In the genomic region with DNA sequence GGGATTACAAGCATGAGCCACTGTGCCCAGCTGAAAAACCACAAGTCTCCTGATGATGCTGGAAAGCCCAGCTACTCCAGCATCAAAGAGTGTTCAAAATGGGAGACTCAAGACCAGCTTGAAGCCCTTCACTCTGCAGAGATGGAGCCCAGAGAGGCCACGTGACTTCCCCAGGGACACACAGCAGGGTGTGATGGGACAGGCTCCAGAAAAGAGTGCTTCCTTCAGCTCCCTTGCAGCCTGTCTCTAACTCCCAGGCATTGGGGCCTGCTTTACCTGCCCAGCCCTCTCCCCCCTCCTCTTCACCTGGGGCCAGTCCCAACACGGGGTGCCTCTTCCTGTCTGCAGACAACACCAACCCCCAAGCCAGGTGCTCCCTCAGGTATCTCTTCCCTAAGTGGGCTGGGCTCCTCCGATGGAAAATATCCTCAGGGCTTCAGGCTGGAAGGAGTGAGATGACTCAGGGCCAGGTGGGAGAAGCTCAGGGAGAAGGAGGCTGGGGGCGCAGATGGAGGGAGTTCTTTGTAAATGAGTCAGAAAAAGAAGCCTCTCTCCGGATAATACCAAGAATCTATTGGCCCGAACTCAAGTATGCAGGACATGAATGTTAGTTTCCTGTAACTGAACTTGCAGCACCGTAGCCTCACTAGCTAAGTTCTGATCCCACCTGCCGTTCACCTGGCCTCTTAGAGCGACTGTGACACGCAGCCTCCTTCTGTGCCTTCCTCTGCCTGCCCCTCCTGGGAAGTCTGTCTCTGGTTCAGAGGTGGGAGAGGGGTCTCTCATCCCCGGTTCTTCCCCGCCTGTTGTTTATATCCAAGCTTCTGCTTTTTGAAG, we compare ENCODE assay signal across 10 cellular contexts.
A peak's percentile ranks its signal among the peaks of the same experiment; 100 is the strongest.
DNase-seq lines count a peak whose midpoint lies in the region; ATAC-seq, FAIRE-seq and TF ChIP-seq lines count a peak whose summit lies in the region.
"Had no signal": no experiment of that assay in that cellular context is flagged by ENCODE, and none has a peak within 500 bp of the region (broad histone marks: within the 10 kb centered on the region; RNA-seq: fewer than 3 reads in every experiment).

No MANE protein-coding gene starts in this region.

- H3K27ac ChIP-seq in GM23338 (ENCODE audit: low read depth): peak overlapping the region; percentile 77; the same call in 1 of the 2 replicates

- DNase-seq in GM23338 (ENCODE audit: low spot score): peak; percentile 88
- peak; percentile 94 for DNase-seq in RCC 7860 (ENCODE audit: low spot score)
- DNase-seq in fibroblast of peridontal ligament (ENCODE audit: extremely low read depth): peak; percentile 45
- DNase-seq in sciatic nerve (ENCODE audit: low spot score): no peak
- no peak for DNase-seq in NCI-H1092 treated with DMSO at 0.1 percent for 48 hours (lab: John Stamatoyannopoulos, UW)
- no peak for DNase-seq in stimulated activated naive CD8-positive, alpha-beta T cell treated with anti-CD3 and anti-CD28 coated beads, Interleukin-15, amount 100 ng/mL, for 72 hours
- no peak for DNase-seq in medulla oblongata (ENCODE audit: extremely low spot score)
- DNase-seq: activated T-cell treated with anti-CD3 and anti-CD28 coated beads, Interleukin-2, amount 50 U/mL, for 4 hours; OCI-M1 had no signal

- H3K36me3 Mint-ChIP-seq in GM23338 (ENCODE audit: low read depth): no peaks in the 10 kb centered on the region

- no peaks in the 10 kb centered on the region for H4K20me1 ChIP-seq in GM23338 (replicated peaks; ENCODE audit: insufficient read depth)

- no peak for TF ChIP-seq CTCF in GM23338 (conservative IDR thresholded peaks at IDR 0.05; ENCODE audit: low read depth in 2 of 2)

- peaks cover 36% of the 10 kb centered on the region for H3K4me1 Mint-ChIP-seq in GM23338
- no peaks in the 10 kb centered on the region for H3K4me1 Mint-ChIP-seq in stimulated activated naive CD8-positive, alpha-beta T cell treated with anti-CD3 and anti-CD28 coated beads, Interleukin-15, amount 100 ng/mL, for 72 hours

- intact Hi-C loops in sciatic nerve (cut with DNase I): no loop called here

- peak overlapping the region; percentile 67 for H2AFZ ChIP-seq in GM23338

- H3K4me3 ChIP-seq in GM23338: no peak overlapping the region

- H3K27me3 Mint-ChIP-seq in GM23338 (ENCODE audit: insufficient read depth, low read depth, poor library complexity): peaks cover 8% of the 10 kb centered on the region
- H3K27me3 Mint-ChIP-seq in stimulated activated naive CD8-positive, alpha-beta T cell treated with anti-CD3 and anti-CD28 coated beads, Interleukin-15, amount 100 ng/mL, for 72 hours: no peaks in the 10 kb centered on the region

- peaks cover 7% of the 10 kb centered on the region; the same call in 1 of the 2 replicates for H3K9me2 ChIP-seq in GM23338 (ENCODE audit: insufficient read depth)

- H3K27ac Mint-ChIP-seq in GM23338: no peak overlapping the region; the same call in none of the 2 replicates
- no peak overlapping the region for H3K27ac Mint-ChIP-seq in stimulated activated naive CD8-positive, alpha-beta T cell treated with anti-CD3 and anti-CD28 coated beads, Interleukin-15, amount 100 ng/mL, for 72 hours

- peaks cover 22% of the 10 kb centered on the region for H3K4me1 ChIP-seq in GM23338 (ENCODE audit: insufficient read depth)

- H3K27me3 ChIP-seq in GM23338 (ENCODE audit: insufficient read depth): no peaks in the 10 kb centered on the region

- peak; percentile 86 for ATAC-seq in GM23338
- ATAC-seq in sciatic nerve: peak; percentile 26
- no peak for ATAC-seq in stimulated activated naive CD8-positive, alpha-beta T cell treated with anti-CD3 and anti-CD28 coated beads, Interleukin-15, amount 100 ng/mL, for 72 hours
- no peak for ATAC-seq in GM18519 (IDR thresholded peaks at IDR 0.05; ENCODE audit: low FRiP score, unreplicated experiment)
- ATAC-seq: activated T-cell treated with anti-CD3 and anti-CD28 coated beads, Interleukin-2, amount 50 U/mL, for 4 hours had no signal

- H3K4me2 ChIP-seq in GM23338: peak overlapping the region; percentile 23

- no peaks in the 10 kb centered on the region for H3K79me2 ChIP-seq in GM23338 (replicated peaks; ENCODE audit: insufficient read depth)

- 0 out of 3 replicates have a peak overlapping the region, but pooled peaks have one; percentile 18 for H3K4me3 Mint-ChIP-seq in GM23338
- H3K4me3 Mint-ChIP-seq in stimulated activated naive CD8-positive, alpha-beta T cell treated with anti-CD3 and anti-CD28 coated beads, Interleukin-15, amount 100 ng/mL, for 72 hours: no peak overlapping the region
- H3K4me3 Mint-ChIP-seq: activated T-cell treated with anti-CD3 and anti-CD28 coated beads, Interleukin-2, amount 50 U/mL, for 4 hours had no signal

- peaks cover 3% of the 10 kb centered on the region; the same call in 1 of the 3 replicates for H3K9me3 Mint-ChIP-seq in GM23338
- H3K9me3 Mint-ChIP-seq in stimulated activated naive CD8-positive, alpha-beta T cell treated with anti-CD3 and anti-CD28 coated beads, Interleukin-15, amount 100 ng/mL, for 72 hours: peaks cover 0 to 6% of the 10 kb centered on the region in 2 donors
- H3K9me3 Mint-ChIP-seq: activated T-cell treated with anti-CD3 and anti-CD28 coated beads, Interleukin-2, amount 50 U/mL, for 4 hours had no signal

- FAIRE-seq in RCC 7860 (lab: Jason Lieb, UNC): peak; percentile 95

- no peaks in the 10 kb centered on the region for H3K36me3 ChIP-seq in GM23338 (ENCODE audit: insufficient read depth)

- no peaks in the 10 kb centered on the region for H3F3A ChIP-seq in GM23338 (replicated peaks; ENCODE audit: low read depth)

TF ChIP-seq in GM23338, 12 proteins besides CTCF, POLR2A, EP300 and RAD21 (continues in another document):
- no peak for TF ChIP-seq NANOG (IDR thresholded peaks at IDR 0.05; ENCODE audit: borderline replicate concordance)
- TF ChIP-seq ETS1 (IDR thresholded peaks at IDR 0.05): peak; percentile 46; the same call in 1 of the 2 replicates
- no peak for TF ChIP-seq EZH2 (IDR thresholded peaks at IDR 0.05; ENCODE audit: low read depth, unreplicated experiment)

Comparison
In these comparisons a context has a peak if more than half of its experiments do, and no peak if none do; other contexts are left out.
1. ATAC-seq: peak in GM23338 (single experiment) and sciatic nerve (single experiment); none in stimulated activated naive CD8-positive, alpha-beta T cell treated with anti-CD3 and anti-CD28 coated beads, Interleukin-15, amount 100 ng/mL, for 72 hours (single experiment) and GM18519 (single experiment).
2. DNase-seq: peak in GM23338 (single experiment), RCC 7860 (single experiment) and fibroblast of peridontal ligament (single experiment); none in sciatic nerve (single experiment), NCI-H1092 treated with DMSO at 0.1 percent for 48 hours (single experiment), stimulated activated naive CD8-positive, alpha-beta T cell treated with anti-CD3 and anti-CD28 coated beads, Interleukin-15, amount 100 ng/mL, for 72 hours (0 of 2) and medulla oblongata (single experiment).